Comparison of ENCODE assay signal across 8 cellular contexts in genomic region chr18:51196811-51197660, GRCh38. TPM values are rescaled to one million over a fixed set of nuclear protein-coding genes. Genes with fewer than 3 reads are reported as not detected.
DNase-seq lines count a peak whose midpoint lies in the region; ATAC-seq and TF ChIP-seq lines count a peak whose summit lies in the region.

No MANE protein-coding gene starts in this region.

- no TSS peak for BruUV-seq in PC-3 (replicated peaks; lab: Mats Ljungman, UMichigan)

- H3K9ac ChIP-seq in PC-3 (ENCODE audit: low read length): peak overlapping the region; percentile 75

- peak overlapping the region; percentile 84 for H3K4me3 ChIP-seq in PC-3 (ENCODE audit: low read length)
- peak overlapping the region; percentile 91 for H3K4me3 ChIP-seq in psoas muscle

- H3K79me2 ChIP-seq in PC-3 (ENCODE audit: low read length): peaks cover 47% of the 10 kb centered on the region

- ATAC-seq in GM18505 (IDR thresholded peaks at IDR 0.05; ENCODE audit: unreplicated experiment) (peak; percentile 52), HG03095 (IDR thresholded peaks at IDR 0.05; ENCODE audit: unreplicated experiment) (peak; percentile 3), PC-3 (peak; percentile 2; the same call in 1 of the 2 replicates), left ventricle myocardium superior (peak; percentile 6), psoas muscle (peak in 3 of 4 donors; percentile 22 to 43 (median 40))

- DNase-seq in AG08395 (ENCODE audit: low spot score): peak; percentile 37
- DNase-seq in PC-3: no peak
- peak; percentile 77 for DNase-seq in left ventricle myocardium superior
- DNase-seq in psoas muscle: peak in 1 of 2 donors; percentile 82
- DNase-seq in GM19240 (ENCODE audit: insufficient read length, low spot score): no peak

- CTCF ChIA-PET in PC-3 (lab: Charles Lee): no interaction called here

- TF ChIP-seq POLR2A in GM18505 (IDR thresholded peaks at IDR 0.05; ENCODE audit: borderline replicate concordance, extremely low read depth, insufficient read depth, insufficient read length): peak; percentile 27

- no peak overlapping the region for H2AFZ ChIP-seq in PC-3 (ENCODE audit: low read length)

- H3K4me2 ChIP-seq in PC-3 (ENCODE audit: low read length): peak overlapping the region; percentile 77

- WGBS in psoas muscle, 3 donors: 0 to 1% (median 0%) methylated on average over 43 to 102 of the region's 102 CpGs

- TF ChIP-seq CTCF in PC-3 (conservative IDR thresholded peaks at IDR 0.05; ENCODE audit: low read depth, low read length) (no peak), psoas muscle (IDR thresholded peaks at IDR 0.05) (no peak)

- no peaks in the 10 kb centered on the region for H3K9me2 ChIP-seq in PC-3 (replicated peaks; ENCODE audit: low read length)

- H4K20me1 ChIP-seq in PC-3 (ENCODE audit: low read length): peaks cover 12% of the 10 kb centered on the region; the same call in 1 of the 2 replicates

- no peaks in the 10 kb centered on the region for H3F3A ChIP-seq in PC-3 (ENCODE audit: low read length, unreplicated experiment)

- intact Hi-C loops in PC-3 (cut with micrococcal nuclease): loop anchor here (10.0 kb wide), 1 partner anchor 372 kb away; the partner anchor contains the start of gene MRO
- intact Hi-C loops in left ventricle myocardium superior (cut with micrococcal nuclease): no loop called here
- intact Hi-C loops in psoas muscle (cut with DNase I): loop anchor here in 1 of 2 donors (5.0 to 10.0 kb wide), 2 partner anchors 230 to 912 kb away; partner anchors contain the start of genes CXXC1, ELAC1 and MBD1

- H3K4me1 ChIP-seq in PC-3 (ENCODE audit: insufficient read depth, low read length): peaks cover 6% of the 10 kb centered on the region; the same call in 1 of the 2 replicates
- peaks cover 33% of the 10 kb centered on the region for H3K4me1 ChIP-seq in psoas muscle

- H3K27ac ChIP-seq in PC-3 (ENCODE audit: low read length) (no peak overlapping the region), angular gyrus (ENCODE audit: low read depth, low read length) (peak overlapping the region; percentile 80), psoas muscle (peak overlapping the region; percentile 88)

- no peaks in the 10 kb centered on the region for H3K9me3 ChIP-seq in PC-3 (ENCODE audit: low read length)
- H3K9me3 ChIP-seq in psoas muscle: no peaks in the 10 kb centered on the region

- H3K27me3 ChIP-seq in PC-3 (ENCODE audit: low read length) (no peaks in the 10 kb centered on the region), psoas muscle (ENCODE audit: insufficient read depth in 3 of 3, low read length in 2 of 3) (no peaks in the 10 kb centered on the region)

- H3K36me3 ChIP-seq in PC-3 (ENCODE audit: low read depth, low read length): no peaks in the 10 kb centered on the region
- no peaks in the 10 kb centered on the region for H3K36me3 ChIP-seq in psoas muscle (ENCODE audit: insufficient read depth in 1 of 2, low read depth in 1 of 2)

- POLR2A ChIA-PET in PC-3 (lab: Charles Lee; ENCODE audit: unreplicated experiment): interaction anchor here (0.5 to 0.7 kb wide), 3 partner anchors 14 to 188 kb away, joined by 3 to 4 read pairs (median 3); no protein-coding TSS in a partner anchor

RNA-seq across cellular contexts. Expression of gene MEX3C, which starts 0.4 kb away (rescaled TPM):
- total RNA-seq in PC-3 (2014; rRNA removed): 13.2 and 15.8 TPM in 2 replicates
- total RNA-seq in left ventricle myocardium superior: 23.1 TPM
- 10 to 100 TPM; 13.6 to 15.1 (median 14.5) TPM for total RNA-seq in psoas muscle
- 1 to 10 TPM; 5.1 to 9.5 (median 5.8) TPM for polyA plus RNA-seq in psoas muscle

Comparison
In these comparisons a context has a peak if more than half of its experiments do, and no peak if none do; other contexts are left out.
1. DNase-seq: peak in AG08395 (single experiment) and left ventricle myocardium superior (single experiment); none in PC-3 (single experiment) and GM19240 (single experiment).
2. ATAC-seq: peak in every context shown above with its lines; median percentile 52 in GM18505; 40 in psoas muscle; 6 in left ventricle myocardium superior; 3 in HG03095; 2 in PC-3.